10 cellular contexts compared by ENCODE assay signal in the genomic region with DNA sequence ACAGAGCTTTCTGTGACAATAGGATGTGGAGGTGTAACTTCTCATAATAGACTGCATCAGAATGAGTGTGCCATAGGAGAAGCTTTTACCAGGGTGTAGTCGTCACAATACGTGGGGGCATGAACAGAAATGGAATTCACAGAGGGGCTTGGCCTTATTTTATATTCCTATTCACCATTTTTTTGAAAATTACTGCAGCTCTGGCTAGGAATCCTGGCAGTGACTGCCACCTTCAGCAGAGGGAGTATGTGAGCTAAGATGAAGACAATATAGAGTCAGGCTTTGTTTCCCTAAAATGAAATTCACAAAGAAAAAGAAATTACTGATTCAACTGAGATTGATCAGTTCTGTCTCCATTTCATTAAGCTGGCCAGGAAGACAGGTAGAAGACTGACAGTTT. TPM values are rescaled to one million over a fixed set of nuclear protein-coding genes. Genes with fewer than 3 reads are reported as not detected.
A peak's percentile ranks its signal among the peaks of the same experiment; 100 is the strongest.
DNase-seq lines count a peak whose midpoint lies in the region; ATAC-seq, FAIRE-seq and TF ChIP-seq lines count a peak whose summit lies in the region.
"Had no signal": no experiment of that assay in that cellular context is flagged by ENCODE, and none has a peak within 500 bp of the region (broad histone marks: within the 10 kb centered on the region; RNA-seq: fewer than 3 reads in every experiment).

No MANE protein-coding gene starts in this region.

- WGBS in testis, 2 donors = 75 to 81% methylated on average over 2 of the region's 2 CpGs

- peak; percentile 37 for DNase-seq in DMS 273 (lab: John Stamatoyannopoulos, UW; ENCODE audit: unreplicated experiment)
- no peak for DNase-seq in DMS 273 treated with DMSO at 0.1 percent for 48 hours (lab: John Stamatoyannopoulos, UW)
- no peak for DNase-seq in MM.1S
- DNase-seq in bronchial epithelial cell (ENCODE audit: low read depth) = peak; percentile 26
- DNase-seq in osteocyte (ENCODE audit: extremely low spot score, unreplicated experiment) = no peak
- DNase-seq in testis = no peak
- DNase-seq in UCSD-AML1 (lab: John Stamatoyannopoulos, UW; ENCODE audit: unreplicated experiment) = no peak
- DNase-seq: 8988T had no signal

- no peak overlapping the region for H3K27ac Mint-ChIP-seq in osteocyte (ENCODE audit: unreplicated experiment)

- H2AFZ ChIP-seq in MM.1S (ENCODE audit: low read length) = no peak overlapping the region

- H3K9me2 ChIP-seq in MM.1S (replicated peaks; ENCODE audit: insufficient read depth, low read length) = no peaks in the 10 kb centered on the region

- H3K36me3 Mint-ChIP-seq in osteocyte (ENCODE audit: unreplicated experiment) = peaks cover 2% of the 10 kb centered on the region

- H3K9me3 Mint-ChIP-seq in osteocyte (ENCODE audit: unreplicated experiment) = no peaks in the 10 kb centered on the region

- no peaks in the 10 kb centered on the region for H3K27me3 Mint-ChIP-seq in osteocyte (ENCODE audit: unreplicated experiment)

- ATAC-seq in HG03095 (IDR thresholded peaks at IDR 0.05; ENCODE audit: unreplicated experiment) = no peak

- FAIRE-seq in bronchial epithelial cell (lab: Jason Lieb, UNC) = no peak
- FAIRE-seq: endometrium had no signal

- H3F3A ChIP-seq in MM.1S (ENCODE audit: insufficient read depth, low read length) = no peaks in the 10 kb centered on the region

- H3K27ac ChIP-seq in MM.1S (ENCODE audit: low read length) = no peak overlapping the region
- H3K27ac ChIP-seq in testis = no peak overlapping the region

- intact Hi-C loops in testis (cut with DNase I; ENCODE audit: low total_unique reads) = no loop called here

- no peaks in the 10 kb centered on the region; the same call in 1 of the 2 replicates for H3K79me2 ChIP-seq in MM.1S (ENCODE audit: low read length)

- H3K4me1 ChIP-seq in MM.1S (ENCODE audit: low read length) (no peaks in the 10 kb centered on the region), testis (no peaks in the 10 kb centered on the region)

- 0 out of 2 replicates have a peak, but pooled peaks cover 2% of the 10 kb centered on the region for H3K36me3 ChIP-seq in MM.1S (replicated peaks; ENCODE audit: insufficient read depth, low read length)
- peaks cover 2% of the 10 kb centered on the region for H3K36me3 ChIP-seq in bronchial epithelial cell (ENCODE audit: control insufficient read depth, insufficient read depth, low read length)
- no peaks in the 10 kb centered on the region for H3K36me3 ChIP-seq in testis (ENCODE audit: low read depth, missing control alignments)

- H3K9me3 ChIP-seq in MM.1S (replicated peaks; ENCODE audit: insufficient read depth, low read length) = no peaks in the 10 kb centered on the region
- no peaks in the 10 kb centered on the region for H3K9me3 ChIP-seq in testis

- H3K4me3 Mint-ChIP-seq in osteocyte (ENCODE audit: unreplicated experiment) = no peak overlapping the region

- no peaks in the 10 kb centered on the region for H3K4me1 Mint-ChIP-seq in osteocyte (ENCODE audit: unreplicated experiment)

- no peak overlapping the region for H3K4me2 ChIP-seq in MM.1S (ENCODE audit: low read depth, low read length)

- no peaks in the 10 kb centered on the region for H3K27me3 ChIP-seq in MM.1S (replicated peaks; ENCODE audit: insufficient read depth, low read length)
- no peaks in the 10 kb centered on the region for H3K27me3 ChIP-seq in bronchial epithelial cell (ENCODE audit: control insufficient read depth, insufficient read depth, low read length)
- H3K27me3 ChIP-seq in testis = no peaks in the 10 kb centered on the region

- no peak overlapping the region for H3K9ac ChIP-seq in MM.1S (ENCODE audit: low read length)

- peak; percentile 36 for TF ChIP-seq CTCF in MM.1S (IDR thresholded peaks at IDR 0.05; ENCODE audit: low read length)
- peak; percentile 59 for TF ChIP-seq CTCF in bronchial epithelial cell (IDR thresholded peaks at IDR 0.05; ENCODE audit: insufficient read depth, low read length, severe bottlenecking)
- TF ChIP-seq CTCF in osteocyte (IDR thresholded peaks at IDR 0.05) = peak; percentile 70
- TF ChIP-seq CTCF in testis (IDR thresholded peaks at IDR 0.05) = peak in 1 of 3 experiments; percentile 16

- H3K4me3 ChIP-seq in MM.1S (ENCODE audit: low read length) (no peak overlapping the region), bronchial epithelial cell (ENCODE audit: low read depth, low read length) (no peak overlapping the region), testis (no peak overlapping the region)

- no peaks in the 10 kb centered on the region for H4K20me1 ChIP-seq in MM.1S (ENCODE audit: insufficient read depth, low read length)

- no peak for TF ChIP-seq POLR2A in testis (IDR thresholded peaks at IDR 0.05)

RNA-seq across cellular contexts. Expression of a gene that starts 13.9 kb away (rescaled TPM):
- total RNA-seq in bronchial epithelial cell (35.2 and 55.0 TPM in 2 replicates), osteocyte (133 TPM in 2 replicates), testis (100 to 1,000 TPM; 168 to 172 TPM)
- 233 TPM for polyA plus RNA-seq in testis (ENCODE audit: insufficient read depth, low read depth, low replicate concordance)

RNA-seq across cellular contexts. Expression of a gene that starts 20.8 kb away (rescaled TPM):
- total RNA-seq in bronchial epithelial cell (0.53 and 0.90 TPM in 2 replicates), osteocyte (1.9 and 2.3 TPM in 2 replicates), testis (10 to 100 TPM in 1 of 2 donors, 1 to 10 TPM in 1; 1.9 to 10.6 TPM)
- not detected for polyA plus RNA-seq in testis (ENCODE audit: insufficient read depth, low read depth, low replicate concordance)

RNA-seq across cellular contexts. Expression of a gene that starts 21.7 kb away (rescaled TPM):
- total RNA-seq in bronchial epithelial cell (0.77 and 0.79 TPM in 2 replicates), osteocyte (3.4 and 3.9 TPM in 2 replicates), testis (10 to 100 TPM; 33.4 to 34.1 TPM)
- polyA plus RNA-seq in testis (ENCODE audit: insufficient read depth, low read depth, low replicate concordance) = 39.3 TPM

RNA-seq across cellular contexts. Expression of a gene that starts 54.2 kb away (rescaled TPM):
- total RNA-seq in bronchial epithelial cell (not detected in 2 replicates), osteocyte (not detected in 2 replicates), testis (1 to 10 TPM in 1 of 2 donors, not detected in 1; 1.3 TPM)
- polyA plus RNA-seq in testis (ENCODE audit: insufficient read depth, low read depth, low replicate concordance) = 0.42 TPM

Comparison
In these comparisons a context has a peak if more than half of its experiments do, and no peak if none do; other contexts are left out.
1. DNase-seq: peak in DMS 273 (single experiment) and bronchial epithelial cell (single experiment); none in DMS 273 treated with DMSO at 0.1 percent for 48 hours (single experiment), MM.1S (single experiment), osteocyte (single experiment), testis (single experiment) and UCSD-AML1 (single experiment).